In genomic region chr9:33133186-33133585, GRCh38 we compare ENCODE assay signal across 1 cellular context.
TF ChIP-seq lines count a peak whose summit lies in the region.

No MANE protein-coding gene starts in this region.

TF ChIP-seq in HepG2, 621 proteins besides CTCF, POLR2A, EP300 and RAD21:
- TF ChIP-seq SIN3B (IDR thresholded peaks at IDR 0.05; ENCODE audit: low read length) (no peak), ZEB1 (IDR thresholded peaks at IDR 0.05; ENCODE audit: insufficient replicate concordance, low read depth) (no peak), RARG (CRISPR knock-in tag; IDR thresholded peaks at IDR 0.05; ENCODE audit: low read depth) (no peak), CENPBD1 (CRISPR knock-in tag; IDR thresholded peaks at IDR 0.05; ENCODE audit: borderline replicate concordance, low read depth) (no peak), ARNTL (CRISPR knock-in tag; IDR thresholded peaks at IDR 0.05) (no peak), KLF12 (CRISPR knock-in tag; IDR thresholded peaks at IDR 0.05; ENCODE audit: borderline replicate concordance) (no peak), ZBTB3 (CRISPR knock-in tag; IDR thresholded peaks at IDR 0.05; ENCODE audit: borderline replicate concordance, low read depth) (no peak), ZNF740 (CRISPR knock-in tag; IDR thresholded peaks at IDR 0.05) (no peak), GTF3A (CRISPR knock-in tag; conservative IDR thresholded peaks at IDR 0.05) (no peak), RNF2 (conservative IDR thresholded peaks at IDR 0.05; ENCODE audit: low read depth) (no peak), AHR (CRISPR knock-in tag; IDR thresholded peaks at IDR 0.05) (no peak), NFYB (CRISPR knock-in tag; IDR thresholded peaks at IDR 0.05) (no peak), ZNF333 (CRISPR knock-in tag; IDR thresholded peaks at IDR 0.05; ENCODE audit: borderline replicate concordance) (no peak), THYN1 (CRISPR knock-in tag; IDR thresholded peaks at IDR 0.05; ENCODE audit: borderline replicate concordance, low read depth) (no peak)
- TF ChIP-seq, protein P1, sequence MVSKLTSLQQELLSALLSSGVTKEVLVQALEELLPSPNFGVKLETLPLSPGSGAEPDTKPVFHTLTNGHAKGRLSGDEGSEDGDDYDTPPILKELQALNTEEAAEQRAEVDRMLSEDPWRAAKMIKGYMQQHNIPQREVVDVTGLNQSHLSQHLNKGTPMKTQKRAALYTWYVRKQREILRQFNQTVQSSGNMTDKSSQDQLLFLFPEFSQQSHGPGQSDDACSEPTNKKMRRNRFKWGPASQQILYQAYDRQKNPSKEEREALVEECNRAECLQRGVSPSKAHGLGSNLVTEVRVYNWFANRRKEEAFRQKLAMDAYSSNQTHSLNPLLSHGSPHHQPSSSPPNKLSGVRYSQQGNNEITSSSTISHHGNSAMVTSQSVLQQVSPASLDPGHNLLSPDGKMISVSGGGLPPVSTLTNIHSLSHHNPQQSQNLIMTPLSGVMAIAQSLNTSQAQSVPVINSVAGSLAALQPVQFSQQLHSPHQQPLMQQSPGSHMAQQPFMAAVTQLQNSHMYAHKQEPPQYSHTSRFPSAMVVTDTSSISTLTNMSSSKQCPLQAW (CRISPR knock-in tag; IDR thresholded peaks at IDR 0.05), result no peak
